9 cellular contexts compared by ENCODE assay signal in genomic region chr15:42035362-42035761, GRCh38. TPM values are rescaled to one million over a fixed set of nuclear protein-coding genes. Genes with fewer than 3 reads are reported as not detected.
DNase-seq lines count a peak whose midpoint lies in the region; ATAC-seq and TF ChIP-seq lines count a peak whose summit lies in the region.
"Had no signal": no experiment of that assay in that cellular context is flagged by ENCODE, and none has a peak within 500 bp of the region (broad histone marks: within the 10 kb centered on the region; RNA-seq: fewer than 3 reads in every experiment).

No MANE protein-coding gene starts in this region.

- DNase-seq in activated T-cell treated with anti-CD3 and anti-CD28 coated beads, Interleukin-2, amount 50 U/mL, for 72 hours, result peak in 1 of 2 donors; percentile 10
- DNase-seq in activated T-cell treated with anti-CD3 and anti-CD28 coated beads for 4 hours (no peak), D341Med (ENCODE audit: low spot score) (no peak), NCI-H446 treated with DMSO at 0.1 percent for 48 hours (lab: John Stamatoyannopoulos, UW) (no peak)
- DNase-seq in activated T-helper 1 cell treated with anti-CD3 and anti-CD28 coated beads, Interleukin-12 subunit alpha, Interleukin-12 subunit beta, Interleukin-2, Interleukin-4 antibody, amounts not matched to agents 30 ng/mL and 10 ng/mL and 1 ng/mL, durations not matched to agents 14 hours and 24 hours and 36 hours (ENCODE audit: low spot score), result no peak
- peak in 1 of 2 donors; percentile 31 for DNase-seq in stimulated activated naive CD8-positive, alpha-beta T cell treated with anti-CD3 and anti-CD28 coated beads, Interleukin-15, amount 100 ng/mL, for 72 hours
- no peak for DNase-seq in CD4-positive, alpha-beta T cell

- peaks cover 23% of the 10 kb centered on the region for H3K4me1 Mint-ChIP-seq in activated T-cell treated with anti-CD3 and anti-CD28 coated beads, Interleukin-2, amount 50 U/mL, for 72 hours (ENCODE audit: low read depth)
- H3K4me1 Mint-ChIP-seq in activated T-helper 1 cell treated with anti-CD3 and anti-CD28 coated beads, Interleukin-12 subunit alpha, Interleukin-12 subunit beta, Interleukin-2, Interleukin-4 antibody, amounts not matched to agents 30 ng/mL and 10 ng/mL and 1 ng/mL, durations not matched to agents 14 hours and 24 hours and 36 hours (ENCODE audit: low read depth), result peaks cover 19% of the 10 kb centered on the region
- H3K4me1 Mint-ChIP-seq in stimulated activated naive CD8-positive, alpha-beta T cell treated with anti-CD3 and anti-CD28 coated beads, Interleukin-15, amount 100 ng/mL, for 72 hours, result peaks cover 23% of the 10 kb centered on the region
- H3K4me1 Mint-ChIP-seq in CD4-positive, alpha-beta T cell (ENCODE audit: low read depth), result peaks cover 8% of the 10 kb centered on the region

- POLR2A ChIA-PET in CD4-positive, alpha-beta T cell (lab: Charles Lee), result no interaction called here

- peak; percentile 23 to 55 for ATAC-seq in activated T-cell treated with anti-CD3 and anti-CD28 coated beads, Interleukin-2, amount 50 U/mL, for 72 hours (replicated peaks in 1 of 2)
- ATAC-seq in HG03139 (IDR thresholded peaks at IDR 0.05; ENCODE audit: unreplicated experiment), result peak; percentile 68
- peak; percentile 45 for ATAC-seq in stimulated activated naive CD8-positive, alpha-beta T cell treated with anti-CD3 and anti-CD28 coated beads, Interleukin-15, amount 100 ng/mL, for 72 hours
- ATAC-seq in CD4-positive, alpha-beta T cell (ENCODE audit: poor library complexity), result no peak

- peaks cover 7% of the 10 kb centered on the region for H3K27me3 Mint-ChIP-seq in activated T-cell treated with anti-CD3 and anti-CD28 coated beads, Interleukin-2, amount 50 U/mL, for 72 hours (ENCODE audit: low read depth)
- peaks cover 4% of the 10 kb centered on the region for H3K27me3 Mint-ChIP-seq in activated T-helper 1 cell treated with anti-CD3 and anti-CD28 coated beads, Interleukin-12 subunit alpha, Interleukin-12 subunit beta, Interleukin-2, Interleukin-4 antibody, amounts not matched to agents 30 ng/mL and 10 ng/mL and 1 ng/mL, durations not matched to agents 14 hours and 24 hours and 36 hours (ENCODE audit: insufficient read depth)
- no peaks in the 10 kb centered on the region for H3K27me3 Mint-ChIP-seq in stimulated activated naive CD8-positive, alpha-beta T cell treated with anti-CD3 and anti-CD28 coated beads, Interleukin-15, amount 100 ng/mL, for 72 hours
- H3K27me3 Mint-ChIP-seq in CD4-positive, alpha-beta T cell, result no peaks in the 10 kb centered on the region

- CTCF ChIA-PET in CD4-positive, alpha-beta T cell (lab: Charles Lee), result no interaction called here

- TF ChIP-seq CTCF in CD4-positive, alpha-beta T cell (IDR thresholded peaks at IDR 0.05), result no peak

- H3K27ac Mint-ChIP-seq in activated T-cell treated with anti-CD3 and anti-CD28 coated beads, Interleukin-2, amount 50 U/mL, for 72 hours, result no peak overlapping the region
- H3K27ac Mint-ChIP-seq in activated T-helper 1 cell treated with anti-CD3 and anti-CD28 coated beads, Interleukin-12 subunit alpha, Interleukin-12 subunit beta, Interleukin-2, Interleukin-4 antibody, amounts not matched to agents 30 ng/mL and 10 ng/mL and 1 ng/mL, durations not matched to agents 14 hours and 24 hours and 36 hours, result peak overlapping the region; percentile 56
- peak overlapping the region in 1 of 2 donors; percentile 88 for H3K27ac Mint-ChIP-seq in stimulated activated naive CD8-positive, alpha-beta T cell treated with anti-CD3 and anti-CD28 coated beads, Interleukin-15, amount 100 ng/mL, for 72 hours
- H3K27ac Mint-ChIP-seq in CD4-positive, alpha-beta T cell, result no peak overlapping the region

- H3K36me3 Mint-ChIP-seq in activated T-cell treated with anti-CD3 and anti-CD28 coated beads, Interleukin-2, amount 50 U/mL, for 72 hours (ENCODE audit: insufficient read depth in 2 of 2), result no peaks in the 10 kb centered on the region
- H3K36me3 Mint-ChIP-seq in activated T-helper 1 cell treated with anti-CD3 and anti-CD28 coated beads, Interleukin-12 subunit alpha, Interleukin-12 subunit beta, Interleukin-2, Interleukin-4 antibody, amounts not matched to agents 30 ng/mL and 10 ng/mL and 1 ng/mL, durations not matched to agents 14 hours and 24 hours and 36 hours (ENCODE audit: low read depth), result no peaks in the 10 kb centered on the region
- H3K36me3 Mint-ChIP-seq in CD4-positive, alpha-beta T cell (ENCODE audit: low read depth), result no peaks in the 10 kb centered on the region

- H3K27me3 ChIP-seq in CD4-positive, alpha-beta T cell (ENCODE audit: control insufficient read depth, insufficient read depth, low read length), result no peaks in the 10 kb centered on the region

- peak overlapping the region in 1 of 2 donors; percentile 1 for H3K4me3 Mint-ChIP-seq in activated T-cell treated with anti-CD3 and anti-CD28 coated beads, Interleukin-2, amount 50 U/mL, for 72 hours
- H3K4me3 Mint-ChIP-seq in activated T-helper 1 cell treated with anti-CD3 and anti-CD28 coated beads, Interleukin-12 subunit alpha, Interleukin-12 subunit beta, Interleukin-2, Interleukin-4 antibody, amounts not matched to agents 30 ng/mL and 10 ng/mL and 1 ng/mL, durations not matched to agents 14 hours and 24 hours and 36 hours, result no peak overlapping the region
- no peak overlapping the region for H3K4me3 Mint-ChIP-seq in stimulated activated naive CD8-positive, alpha-beta T cell treated with anti-CD3 and anti-CD28 coated beads, Interleukin-15, amount 100 ng/mL, for 72 hours
- no peak overlapping the region for H3K4me3 Mint-ChIP-seq in CD4-positive, alpha-beta T cell

- no peak overlapping the region for H3K27ac ChIP-seq in CD4-positive, alpha-beta T cell (ENCODE audit: low read depth, low read length)
- H3K27ac ChIP-seq: C4-2B had no signal

- H3K9me3 ChIP-seq in CD4-positive, alpha-beta T cell (ENCODE audit: control insufficient read depth, low read length), result no peaks in the 10 kb centered on the region

- intact Hi-C loops in activated T-helper 1 cell treated with anti-CD3 and anti-CD28 coated beads, Interleukin-12 subunit alpha, Interleukin-12 subunit beta, Interleukin-2, Interleukin-4 antibody, amounts not matched to agents 30 ng/mL and 10 ng/mL and 1 ng/mL, durations not matched to agents 14 hours and 24 hours and 36 hours (cut with micrococcal nuclease), result no loop called here
- intact Hi-C loops in CD4-positive, alpha-beta T cell (cut with DNase I, micrococcal nuclease), result no loop called here

- peaks cover 0 to 4% of the 10 kb centered on the region in 2 donors for H3K9me3 Mint-ChIP-seq in activated T-cell treated with anti-CD3 and anti-CD28 coated beads, Interleukin-2, amount 50 U/mL, for 72 hours
- H3K9me3 Mint-ChIP-seq in activated T-helper 1 cell treated with anti-CD3 and anti-CD28 coated beads, Interleukin-12 subunit alpha, Interleukin-12 subunit beta, Interleukin-2, Interleukin-4 antibody, amounts not matched to agents 30 ng/mL and 10 ng/mL and 1 ng/mL, durations not matched to agents 14 hours and 24 hours and 36 hours, result peaks cover 4% of the 10 kb centered on the region
- peaks cover 0 to 10% of the 10 kb centered on the region in 2 donors for H3K9me3 Mint-ChIP-seq in stimulated activated naive CD8-positive, alpha-beta T cell treated with anti-CD3 and anti-CD28 coated beads, Interleukin-15, amount 100 ng/mL, for 72 hours
- H3K9me3 Mint-ChIP-seq in CD4-positive, alpha-beta T cell, result no peaks in the 10 kb centered on the region

RNA-seq across cellular contexts. Expression of gene PLA2G4E, which starts 14.5 kb away (rescaled TPM):
- not detected for total RNA-seq in activated T-cell treated with anti-CD3 and anti-CD28 coated beads, Interleukin-2, amount 50 U/mL, for 72 hours
- total RNA-seq in activated T-helper 1 cell treated with anti-CD3 and anti-CD28 coated beads, Interleukin-12 subunit alpha, Interleukin-12 subunit beta, Interleukin-2, Interleukin-4 antibody, amounts not matched to agents 30 ng/mL and 10 ng/mL and 1 ng/mL, durations not matched to agents 14 hours and 24 hours and 36 hours, result not detected in 2 replicates
- total RNA-seq in CD4-positive, alpha-beta T cell, result not detected

RNA-seq across cellular contexts. Expression of gene PLA2G4D, which starts 59.0 kb away (rescaled TPM):
- total RNA-seq in activated T-cell treated with anti-CD3 and anti-CD28 coated beads, Interleukin-2, amount 50 U/mL, for 72 hours, result not detected
- total RNA-seq in activated T-helper 1 cell treated with anti-CD3 and anti-CD28 coated beads, Interleukin-12 subunit alpha, Interleukin-12 subunit beta, Interleukin-2, Interleukin-4 antibody, amounts not matched to agents 30 ng/mL and 10 ng/mL and 1 ng/mL, durations not matched to agents 14 hours and 24 hours and 36 hours, result not detected in 2 replicates
- total RNA-seq in CD4-positive, alpha-beta T cell, result not detected
